In the genomic region with DNA sequence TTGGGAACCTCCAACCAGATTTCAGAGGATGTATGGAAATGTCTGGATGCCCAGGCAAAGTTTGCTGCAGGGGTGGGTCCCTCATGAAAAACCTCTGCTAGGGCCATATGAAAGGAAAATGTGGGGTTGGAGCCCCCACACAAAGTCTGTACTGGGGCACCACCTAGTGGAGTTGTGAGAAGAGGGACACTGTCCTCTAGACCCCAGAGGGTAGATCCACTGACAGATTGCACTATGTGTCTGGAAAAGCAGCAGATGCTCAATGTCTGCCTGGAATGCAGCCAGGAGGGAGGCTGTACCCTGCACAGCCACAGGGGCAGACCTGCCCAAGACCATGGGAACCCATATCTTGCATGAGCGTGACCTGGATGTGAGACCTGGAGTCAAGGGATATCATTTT, we compare ENCODE assay signal across 17 cellular contexts.
DNase-seq lines count a peak whose midpoint lies in the region; ATAC-seq and TF ChIP-seq lines count a peak whose summit lies in the region.
"Had no signal": no experiment of that assay in that cellular context is flagged by ENCODE, and none has a peak within 500 bp of the region (broad histone marks: within the 10 kb centered on the region; RNA-seq: fewer than 3 reads in every experiment).

No MANE protein-coding gene starts in this region.

- H3K4me1 Mint-ChIP-seq in endodermal cell: no peaks in the 10 kb centered on the region
- H3K4me1 Mint-ChIP-seq: CD14-positive monocyte had no signal

- RAD21 ChIA-PET in HCT116 (lab: Charles Lee; ENCODE audit: low non-redundant PET in 1 of 2, low total read pairs in 2 of 2, uncharacterized antibody in 2 of 2, unreplicated experiment in 2 of 2): no interaction called here

- H3K4me1 ChIP-seq in HCT116 (ENCODE audit: control insufficient read depth in 1 of 2, insufficient read depth in 2 of 2, low read length in 2 of 2) (no peaks in the 10 kb centered on the region), endodermal cell (ENCODE audit: control insufficient read depth, insufficient read depth, low read length) (no peaks in the 10 kb centered on the region), OCI-LY7 (ENCODE audit: insufficient read depth, low read length, poor library complexity, severe bottlenecking) (no peaks in the 10 kb centered on the region)
- H3K4me1 ChIP-seq: Caco-2, HAP-1 had no signal

- ATAC-seq in HCT116 (no peak), HG02610 (IDR thresholded peaks at IDR 0.05; ENCODE audit: unreplicated experiment) (no peak)

- peaks cover 27% of the 10 kb centered on the region for H3K9me3 Mint-ChIP-seq in endodermal cell

- H4K20me1 ChIP-seq in HCT116 (ENCODE audit: insufficient read depth) (no peaks in the 10 kb centered on the region), OCI-LY7 (ENCODE audit: insufficient read depth, low read length) (no peaks in the 10 kb centered on the region)

- H3K4me2 ChIP-seq in HCT116 (ENCODE audit: low read length) (no peak overlapping the region), OCI-LY7 (ENCODE audit: low read length) (no peak overlapping the region)

- H3K9me2 ChIP-seq in HCT116 (ENCODE audit: insufficient read depth) (no peaks in the 10 kb centered on the region), OCI-LY7 (ENCODE audit: insufficient read depth, low read length) (no peaks in the 10 kb centered on the region)

- H2AFZ ChIP-seq in HCT116 (ENCODE audit: low read depth, low read length, poor library complexity, severe bottlenecking) (no peak overlapping the region), OCI-LY7 (ENCODE audit: low read length) (no peak overlapping the region)

- H3K4me3 ChIP-seq in HCT116 (replicated peaks in 1 of 2; ENCODE audit: low read depth in 1 of 2, low read length in 2 of 2) (no peak overlapping the region), endodermal cell (ENCODE audit: low read length) (no peak overlapping the region), OCI-LY7 (ENCODE audit: low read depth, low read length, poor library complexity, severe bottlenecking) (no peak overlapping the region)
- H3K4me3 ChIP-seq: HAP-1 had no signal

- H3K27ac ChIP-seq in HCT116 (ENCODE audit: low read depth, low read length): no peak overlapping the region
- no peak overlapping the region for H3K27ac ChIP-seq in endodermal cell (ENCODE audit: low read depth, low read length)
- H3K27ac ChIP-seq in OCI-LY7 (ENCODE audit: low read depth, low read length, poor library complexity, severe bottlenecking): no peak overlapping the region
- H3K27ac ChIP-seq: 22Rv1 had no signal

- no peaks in the 10 kb centered on the region for H3K27me3 Mint-ChIP-seq in endodermal cell (ENCODE audit: insufficient read depth)

- H3K9ac ChIP-seq in HCT116 (ENCODE audit: low read length) (no peak overlapping the region), endodermal cell (ENCODE audit: extremely low read depth, low read length, poor library complexity, severe bottlenecking) (no peak overlapping the region)

- no peaks in the 10 kb centered on the region for H3K79me2 ChIP-seq in HCT116 (ENCODE audit: insufficient read depth, low read length)
- H3K79me2 ChIP-seq in OCI-LY7 (ENCODE audit: insufficient read depth, low read depth, low read length): no peaks in the 10 kb centered on the region

- no peak overlapping the region for H3K4me3 Mint-ChIP-seq in endodermal cell
- H3K4me3 Mint-ChIP-seq: CD14-positive monocyte had no signal

- 88 to 95% methylated on average over 1 of the region's 1 CpG for WGBS in endodermal cell (ENCODE audit: insufficient coverage in 1 of 2, insufficient read length in 1 of 2), 2 experiments

- TF ChIP-seq POLR2A in HCT116 (IDR thresholded peaks at IDR 0.05; ENCODE audit: borderline replicate concordance, extremely low read depth, insufficient read depth, insufficient read length): no peak

- intact Hi-C loops in HCT116 (cut with micrococcal nuclease) (no loop called here), OCI-LY7 (cut with micrococcal nuclease; ENCODE audit: unreplicated experiment) (no loop called here)

- CTCF ChIA-PET in HCT116 (lab: Charles Lee) (no interaction called here), OCI-LY7 (lab: Charles Lee; ENCODE audit: unreplicated experiment) (no interaction called here)

- BruUV-seq in HCT116 (replicated peaks; lab: Mats Ljungman, UMichigan) (no TSS peak), OCI-LY7 (replicated peaks; lab: Mats Ljungman, UMichigan) (no TSS peak)

- TF ChIP-seq RAD21 in HCT116 (IDR thresholded peaks at IDR 0.05; ENCODE audit: low read depth): peak; percentile 38

- H3K36me3 ChIP-seq in HCT116 (ENCODE audit: control insufficient read depth in 1 of 2, insufficient read depth in 2 of 2, low read length in 2 of 2): no peaks in the 10 kb centered on the region
- H3K36me3 ChIP-seq in endodermal cell (ENCODE audit: control insufficient read depth, insufficient read depth, low read length): no peaks in the 10 kb centered on the region
- no peaks in the 10 kb centered on the region for H3K36me3 ChIP-seq in OCI-LY7 (ENCODE audit: insufficient read depth, low read length)
- H3K36me3 ChIP-seq: HAP-1 had no signal

- H3K9me3 ChIP-seq in HCT116 (ENCODE audit: control insufficient read depth in 1 of 2, insufficient read depth in 1 of 2, low read depth in 1 of 2, low read length in 2 of 2) (0 out of 4 replicates have a peak, but pooled peaks cover 0 to 3% of the 10 kb centered on the region in 2 experiments), endodermal cell (ENCODE audit: control insufficient read depth, low read length) (peaks cover 25% of the 10 kb centered on the region), OCI-LY7 (ENCODE audit: low read length) (no peaks in the 10 kb centered on the region)
- H3K9me3 ChIP-seq: Caco-2, HAP-1 had no signal

- H3K36me3 Mint-ChIP-seq in endodermal cell (ENCODE audit: low read depth): no peaks in the 10 kb centered on the region
- H3K36me3 Mint-ChIP-seq: CD14-positive monocyte had no signal

- DNase-seq in DMS53 (lab: John Stamatoyannopoulos, UW) (peak; percentile 0), DMS53 treated with DMSO at 0.1 percent for 48 hours (lab: John Stamatoyannopoulos, UW; ENCODE audit: unreplicated experiment) (no peak), HCT116 (ENCODE audit: low read depth, low spot score) (no peak), NCI-H69 (lab: John Stamatoyannopoulos, UW) (peak; percentile 80), endodermal cell (no peak), NCI-H510A treated with DMSO at 0.1 percent for 48 hours (lab: John Stamatoyannopoulos, UW) (no peak), OCI-LY7 (ENCODE audit: low spot score) (no peak)
- DNase-seq: DMS79 treated with DMSO at 0.1 percent for 48 hours; MV-4-11; NCI-H1436 treated with DMSO at 0.1 percent for 48 hours; NK-92 treated with Interleukin-12 subunit alpha and Interleukin-12 subunit beta, amount 100 ng/mL, for 24 hours; T-helper 2 cell had no signal

- H3K27ac Mint-ChIP-seq in endodermal cell: no peak overlapping the region
- H3K27ac Mint-ChIP-seq: CD14-positive monocyte had no signal

- H3K27me3 ChIP-seq in HCT116 (ENCODE audit: insufficient read depth, low read length) (no peaks in the 10 kb centered on the region), endodermal cell (ENCODE audit: control insufficient read depth, insufficient read depth, low read length, poor library complexity, severe bottlenecking) (no peaks in the 10 kb centered on the region)

- POLR2A ChIA-PET in HCT116 (lab: Charles Lee): no interaction called here
- POLR2A ChIA-PET in OCI-LY7 (lab: Charles Lee): no interaction called here

- TF ChIP-seq CTCF in HCT116 (IDR thresholded peaks at IDR 0.05 in 2 of 3, conservative IDR thresholded peaks at IDR 0.05 in 1 of 3; ENCODE audit: borderline replicate concordance in 1 of 3, insufficient read depth in 1 of 3, low read depth in 2 of 3, low read length in 2 of 3): peak in 1 of 3 experiments; percentile 28; a peak in 1 of 6 replicates
- peak; percentile 28 for TF ChIP-seq CTCF in endodermal cell (conservative IDR thresholded peaks at IDR 0.05)
- TF ChIP-seq CTCF in OCI-LY7 (conservative IDR thresholded peaks at IDR 0.05; ENCODE audit: low read length): no peak

TF ChIP-seq in HCT116, 20 proteins besides CTCF, POLR2A, EP300 and RAD21:
- TF ChIP-seq SRF (IDR thresholded peaks at IDR 0.05; ENCODE audit: low read depth) (no peak), ZFX (IDR thresholded peaks at IDR 0.05) (no peak), ELF1 (IDR thresholded peaks at IDR 0.05; ENCODE audit: borderline replicate concordance, low read depth) (no peak), EZH2phosphoT487 (IDR thresholded peaks at IDR 0.05; ENCODE audit: borderline replicate concordance) (no peak)
- TF ChIP-seq, protein P1, sequence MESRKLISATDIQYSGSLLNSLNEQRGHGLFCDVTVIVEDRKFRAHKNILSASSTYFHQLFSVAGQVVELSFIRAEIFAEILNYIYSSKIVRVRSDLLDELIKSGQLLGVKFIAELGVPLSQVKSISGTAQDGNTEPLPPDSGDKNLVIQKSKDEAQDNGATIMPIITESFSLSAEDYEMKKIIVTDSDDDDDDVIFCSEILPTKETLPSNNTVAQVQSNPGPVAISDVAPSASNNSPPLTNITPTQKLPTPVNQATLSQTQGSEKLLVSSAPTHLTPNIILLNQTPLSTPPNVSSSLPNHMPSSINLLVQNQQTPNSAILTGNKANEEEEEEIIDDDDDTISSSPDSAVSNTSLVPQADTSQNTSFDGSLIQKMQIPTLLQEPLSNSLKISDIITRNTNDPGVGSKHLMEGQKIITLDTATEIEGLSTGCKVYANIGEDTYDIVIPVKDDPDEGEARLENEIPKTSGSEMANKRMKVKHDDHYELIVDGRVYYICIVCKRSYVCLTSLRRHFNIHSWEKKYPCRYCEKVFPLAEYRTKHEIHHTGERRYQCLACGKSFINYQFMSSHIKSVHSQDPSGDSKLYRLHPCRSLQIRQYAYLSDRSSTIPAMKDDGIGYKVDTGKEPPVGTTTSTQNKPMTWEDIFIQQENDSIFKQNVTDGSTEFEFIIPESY (IDR thresholded peaks at IDR 0.05; ENCODE audit: extremely low read depth, insufficient replicate concordance, low read length): no peak

Comparison
In these comparisons a context has a peak if more than half of its experiments do, and no peak if none do; other contexts are left out.
1. DNase-seq: peak in DMS53 (single experiment) and NCI-H69 (single experiment); none in DMS53 treated with DMSO at 0.1 percent for 48 hours (single experiment), HCT116 (single experiment), endodermal cell (single experiment), NCI-H510A treated with DMSO at 0.1 percent for 48 hours (single experiment) and OCI-LY7 (single experiment).